ENCODE assay signal across 12 cellular contexts in genomic region chr13:41005709-41006108, GRCh38. TPM values are rescaled to one million over a fixed set of nuclear protein-coding genes. Genes with fewer than 3 reads are reported as not detected.
A peak's percentile ranks its signal among the peaks of the same experiment; 100 is the strongest.
DNase-seq lines count a peak whose midpoint lies in the region; ATAC-seq, FAIRE-seq and TF ChIP-seq lines count a peak whose summit lies in the region.
"Had no signal": no experiment of that assay in that cellular context is flagged by ENCODE, and none has a peak within 500 bp of the region (broad histone marks: within the 10 kb centered on the region; RNA-seq: fewer than 3 reads in every experiment).

No MANE protein-coding gene starts in this region.

- H3K36me3 ChIP-seq in keratinocyte (ENCODE audit: control insufficient read depth in 2 of 2, extremely low read depth in 1 of 2, insufficient read depth in 2 of 2, low read length in 2 of 2) (no peaks in the 10 kb centered on the region), upper lobe of left lung (no peaks in the 10 kb centered on the region)

- no peak overlapping the region for H3K4me2 ChIP-seq in keratinocyte (ENCODE audit: control insufficient read depth, extremely low read depth, insufficient read depth, low read depth, low read length)

- in situ Hi-C loops in GM13976 (cut with MboI; ENCODE audit: low sequenced_read_pairs, unreplicated experiment) = no loop called here

- H3K4me3 ChIP-seq in keratinocyte (ENCODE audit: control insufficient read depth in 2 of 3, extremely low read depth in 1 of 3, insufficient read depth in 2 of 3, low read depth in 1 of 3, low read length in 3 of 3) (no peak overlapping the region), upper lobe of left lung (no peak overlapping the region)
- H3K4me3 ChIP-seq: GM23248 had no signal

- H3K27ac ChIP-seq in keratinocyte (ENCODE audit: control insufficient read depth, insufficient read depth, low read length) (no peak overlapping the region), upper lobe of left lung (peak overlapping the region; percentile 3 to 49 (median 22))
- H3K27ac ChIP-seq: GM23248 had no signal

- H3K27me3 ChIP-seq in keratinocyte (ENCODE audit: control insufficient read depth, extremely low read depth, insufficient read depth, low read length) (no peaks in the 10 kb centered on the region), upper lobe of left lung (no peaks in the 10 kb centered on the region)

- TF ChIP-seq CTCF in keratinocyte (optimal IDR thresholded peaks at IDR 0.05 in 1 of 3, IDR thresholded peaks at IDR 0.05 in 1 of 3, conservative IDR thresholded peaks at IDR 0.05 in 1 of 3; ENCODE audit: extremely low read depth in 1 of 3, insufficient read depth in 2 of 3, low read length in 3 of 3) = no peak
- TF ChIP-seq CTCF in upper lobe of left lung (IDR thresholded peaks at IDR 0.05) = no peak
- TF ChIP-seq CTCF in GM13976 (IDR thresholded peaks at IDR 0.05; ENCODE audit: borderline replicate concordance, control extremely low read depth, extremely low read depth, insufficient read depth, missing control alignments) = no peak

- H3K27ac Mint-ChIP-seq in activated naive CD4-positive, alpha-beta T cell treated with anti-CD3 and anti-CD28 coated beads for 36 hours = peak overlapping the region; percentile 93
- peak overlapping the region; percentile 92 for H3K27ac Mint-ChIP-seq in T-helper 17 cell

- no peaks in the 10 kb centered on the region for H3K27me3 Mint-ChIP-seq in activated naive CD4-positive, alpha-beta T cell treated with anti-CD3 and anti-CD28 coated beads for 36 hours (ENCODE audit: low read depth)
- H3K27me3 Mint-ChIP-seq in T-helper 17 cell = no peaks in the 10 kb centered on the region

- no peak for ATAC-seq in T-helper 17 cell
- no peak for ATAC-seq in upper lobe of left lung (ENCODE audit: low FRiP score in 2 of 2)

- no peaks in the 10 kb centered on the region for H4K20me1 ChIP-seq in keratinocyte (ENCODE audit: control insufficient read depth, extremely low read depth, insufficient read depth, low read length)

- intact Hi-C loops in activated naive CD4-positive, alpha-beta T cell treated with anti-CD3 and anti-CD28 coated beads for 36 hours (cut with micrococcal nuclease) = loop anchor here (1.0 to 10.0 kb wide), 5 partner anchors 10 to 521 kb away; partner anchors contain the start of gene ELF1

- no peaks in the 10 kb centered on the region for H3K9me3 Mint-ChIP-seq in activated naive CD4-positive, alpha-beta T cell treated with anti-CD3 and anti-CD28 coated beads for 36 hours

- TF ChIP-seq EP300 in upper lobe of left lung (IDR thresholded peaks at IDR 0.05) = no peak

- DNase-seq in activated naive CD4-positive, alpha-beta T cell treated with anti-CD3 and anti-CD28 coated beads for 36 hours = no peak
- DNase-seq in activated naive CD4-positive, alpha-beta T cell treated with Interleukin-2 at 50 U/mL for 16 hours = no peak
- DNase-seq in T-helper 17 cell (no peak), keratinocyte (ENCODE audit: low read depth, low spot score) (no peak), upper lobe of left lung (no peak), GM13976 (ENCODE audit: low spot score) (no peak), NCI-H2029 treated with DMSO at 0.1 percent for 48 hours (lab: John Stamatoyannopoulos, UW) (no peak), NCI-H345 treated with DMSO at 0.1 percent for 48 hours (lab: John Stamatoyannopoulos, UW; ENCODE audit: unreplicated experiment) (no peak)
- DNase-seq: activated gamma-delta T cell treated with Interleukin-2 at 50 U/mL for 16 hours, GM23248, NCI-H2081 treated with DMSO at 0.1 percent for 48 hours had no signal

- H3K9me3 ChIP-seq in T-helper 17 cell (ENCODE audit: control insufficient read depth, low read length, poor library complexity, severe bottlenecking) = no peaks in the 10 kb centered on the region
- no peaks in the 10 kb centered on the region for H3K9me3 ChIP-seq in keratinocyte (ENCODE audit: control insufficient read depth, low read depth, low read length)
- H3K9me3 ChIP-seq in upper lobe of left lung = no peaks in the 10 kb centered on the region

- peaks cover 91% of the 10 kb centered on the region for H3K79me2 ChIP-seq in keratinocyte (ENCODE audit: control insufficient read depth, insufficient read depth, low read length)

- peak overlapping the region; percentile 55 for H3K4me3 Mint-ChIP-seq in activated naive CD4-positive, alpha-beta T cell treated with anti-CD3 and anti-CD28 coated beads for 36 hours
- H3K4me3 Mint-ChIP-seq in T-helper 17 cell = peak overlapping the region; percentile 85

- FAIRE-seq in keratinocyte (lab: Jason Lieb, UNC) = peak; percentile 20
- FAIRE-seq: TTC549 had no signal

- H2AFZ ChIP-seq in keratinocyte (ENCODE audit: control insufficient read depth, low read length) = no peak overlapping the region
- H2AFZ ChIP-seq: GM23248 had no signal

- peaks cover 68% of the 10 kb centered on the region for H3K4me1 Mint-ChIP-seq in activated naive CD4-positive, alpha-beta T cell treated with anti-CD3 and anti-CD28 coated beads for 36 hours (ENCODE audit: low read depth)
- peaks cover 52% of the 10 kb centered on the region for H3K4me1 Mint-ChIP-seq in T-helper 17 cell

- dilution Hi-C loops in keratinocyte (cut with MboI; ENCODE audit: extremely low pct_ligation_motif_present, low sequenced_read_pairs) = no loop called here

- CTCF ChIA-PET in activated naive CD4-positive, alpha-beta T cell treated with anti-CD3 and anti-CD28 coated beads for 36 hours (lab: Charles Lee) = interaction anchor here (0.6 to 2.6 kb wide), 2 partner anchors 27 to 135 kb away, joined by 3 to 7 read pairs; no protein-coding TSS in a partner anchor

- peaks cover 21% of the 10 kb centered on the region for H3K4me1 ChIP-seq in keratinocyte (ENCODE audit: control insufficient read depth, extremely low read depth, insufficient read depth, low read length)
- peaks cover 31 to 65% (median 44%) of the 10 kb centered on the region in 4 donors for H3K4me1 ChIP-seq in upper lobe of left lung

- TF ChIP-seq POLR2A in upper lobe of left lung (IDR thresholded peaks at IDR 0.05) = no peak

- H3K9me1 ChIP-seq in keratinocyte (ENCODE audit: control insufficient read depth, extremely low read depth, insufficient read depth, low read length) = no peaks in the 10 kb centered on the region

- H3K36me3 Mint-ChIP-seq in activated naive CD4-positive, alpha-beta T cell treated with anti-CD3 and anti-CD28 coated beads for 36 hours (ENCODE audit: low read depth) = peaks cover 9% of the 10 kb centered on the region
- peaks cover 3% of the 10 kb centered on the region for H3K36me3 Mint-ChIP-seq in T-helper 17 cell (ENCODE audit: low read depth)

- H3K9ac ChIP-seq in keratinocyte (ENCODE audit: control insufficient read depth, extremely low read depth, insufficient read depth, low read length) = no peak overlapping the region
- H3K9ac ChIP-seq: GM23248 had no signal

RNA-seq across cellular contexts. Expression of gene ELF1, which starts 13.4 kb away (rescaled TPM):
- total RNA-seq in activated naive CD4-positive, alpha-beta T cell treated with anti-CD3 and anti-CD28 coated beads for 36 hours = 10 to 100 TPM; 61.7 to 62.3 TPM
- 100 to 1,000 TPM; 197 to 232 TPM for total RNA-seq in T-helper 17 cell
- 37.9 to 57.6 TPM (median 48.0 TPM) in 3 replicates for polyA plus RNA-seq in keratinocyte
- 26.9 TPM for polyA plus RNA-seq in keratinocyte (2011; ENCODE audit: low read depth)
- polyA plus RNA-seq in keratinocyte (2011; cell fraction: cytosol; rRNA removed) = 22.0 and 37.8 TPM in 2 replicates
- 59.1 and 72.8 TPM in 2 replicates for polyA plus RNA-seq in keratinocyte (2011; cell fraction: nucleus; rRNA removed)
- polyA plus RNA-seq in keratinocyte (2012; ENCODE audit: low replicate concordance) = 36.8 and 51.4 TPM in 2 replicates
- polyA minus RNA-seq in keratinocyte = 39.4 to 65.3 TPM (median 41.8 TPM) in 3 replicates
- 29.7 TPM for polyA minus RNA-seq in keratinocyte (2011; cell fraction: cytosol; rRNA and poly(A)+ RNA removed)
- 63.2 and 99.9 TPM in 2 replicates for polyA minus RNA-seq in keratinocyte (2011; cell fraction: nucleus; rRNA and poly(A)+ RNA removed)
- total RNA-seq in upper lobe of left lung = 100 to 1,000 TPM in 1 of 6 donors, 10 to 100 TPM in 5; 52.6 to 134 (median 78.6) TPM

RNA-seq across cellular contexts. Expression of gene WBP4, which starts 55.6 kb away (rescaled TPM):
- 1 to 10 TPM; 8.1 to 8.2 TPM for total RNA-seq in activated naive CD4-positive, alpha-beta T cell treated with anti-CD3 and anti-CD28 coated beads for 36 hours
- total RNA-seq in T-helper 17 cell (1 to 10 TPM; 4.4 to 5.3 TPM), upper lobe of left lung (10 to 100 TPM in 2 of 6 donors, 1 to 10 TPM in 4; 7.0 to 18.3 (median 8.9) TPM)
- polyA plus RNA-seq in keratinocyte = 5.9 to 13.5 TPM (median 9.3 TPM) in 3 replicates
- polyA plus RNA-seq in keratinocyte (2011; ENCODE audit: low read depth) = 14.1 TPM
- 6.5 and 9.7 TPM in 2 replicates for polyA plus RNA-seq in keratinocyte (2011; cell fraction: cytosol; rRNA removed)
- polyA plus RNA-seq in keratinocyte (2011; cell fraction: nucleus; rRNA removed) = 7.0 and 11.7 TPM in 2 replicates
- 9.5 and 13.8 TPM in 2 replicates for polyA plus RNA-seq in keratinocyte (2012; ENCODE audit: low replicate concordance)
- 0.33 to 3.1 TPM (median 0.66 TPM) in 3 replicates for polyA minus RNA-seq in keratinocyte
- 3.6 TPM for polyA minus RNA-seq in keratinocyte (2011; cell fraction: cytosol; rRNA and poly(A)+ RNA removed)
- 1.7 and 4.0 TPM in 2 replicates for polyA minus RNA-seq in keratinocyte (2011; cell fraction: nucleus; rRNA and poly(A)+ RNA removed)
